Comparison of ENCODE assay signal across 21 cellular contexts in the genomic region with DNA sequence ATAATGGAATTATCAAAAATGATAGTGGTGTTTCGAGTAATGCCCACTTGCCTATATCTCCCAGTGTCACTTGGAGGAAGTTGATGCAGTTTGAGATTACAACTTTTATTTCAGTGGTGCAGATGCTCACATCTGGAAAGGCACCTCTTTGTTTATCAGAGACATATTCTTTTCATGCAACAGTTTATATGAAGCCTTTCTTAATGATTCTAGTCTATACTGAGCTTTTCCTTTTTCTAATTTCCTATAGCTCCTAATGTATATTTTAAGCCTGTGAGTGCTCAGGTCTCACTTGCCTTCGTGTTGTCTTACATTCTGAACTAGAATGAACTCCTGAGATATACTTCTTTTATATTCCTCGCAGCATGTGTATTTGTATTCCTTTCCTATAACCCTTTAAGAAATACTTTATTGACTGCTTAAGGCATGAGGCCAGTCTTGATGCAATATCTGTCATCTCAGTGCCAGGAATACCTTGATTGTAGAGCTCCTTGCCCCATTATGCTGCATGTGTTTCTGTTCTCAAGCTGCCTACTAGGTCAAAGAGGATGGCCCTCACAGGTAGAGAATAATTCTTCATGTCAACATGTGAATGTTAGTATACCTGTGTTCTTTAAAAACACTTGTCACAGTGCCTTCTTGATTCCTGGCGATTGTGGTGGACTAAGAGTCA.
"Had no signal": no experiment of that assay in that cellular context is flagged by ENCODE, and none has a peak within 500 bp of the region (broad histone marks: within the 10 kb centered on the region; RNA-seq: fewer than 3 reads in every experiment).

No MANE protein-coding gene starts in this region.

- H3K4me3 Mint-ChIP-seq: endodermal cell; naive thymus-derived CD8-positive, alpha-beta T cell; stimulated activated naive B cell treated with anti-CD40 and anti-IgM and Interleukin-4, amounts not matched to agents 10 μg/mL and 1 μg/mL and 100 μg/mL, for 72 hours; stimulated activated naive CD8-positive, alpha-beta T cell treated with anti-CD3 and anti-CD28 coated beads, Interleukin-15, amount 100 ng/mL, for 72 hours had no signal

- H3K36me3 ChIP-seq: colonic mucosa, esophagus muscularis mucosa, gastrocnemius medialis, neutrophil, right atrium auricular region, sigmoid colon, thoracic aorta, transverse colon had no signal

- H3K4me1 ChIP-seq: colonic mucosa, esophagus muscularis mucosa, right atrium auricular region, sigmoid colon, transverse colon had no signal

- H3K4me1 Mint-ChIP-seq: stimulated activated naive B cell treated with anti-CD40 and anti-IgM and Interleukin-4, amounts not matched to agents 10 μg/mL and 1 μg/mL and 100 μg/mL, for 72 hours had no signal

- H3K9me3 ChIP-seq: colonic mucosa, esophagus muscularis mucosa, neutrophil had no signal

- H3K27me3 ChIP-seq: colonic mucosa, esophagus muscularis mucosa, gastrocnemius medialis, heart right ventricle, neutrophil, right atrium auricular region, sigmoid colon, transverse colon had no signal

- H3K4me3 ChIP-seq: colonic mucosa, esophagus muscularis mucosa, gastrocnemius medialis, heart right ventricle, mucosa of descending colon, right atrium auricular region, sigmoid colon, skin epidermis, thoracic aorta, transverse colon had no signal

- H3K27ac ChIP-seq: colonic mucosa, esophagus muscularis mucosa, gastrocnemius medialis, heart right ventricle, right atrium auricular region, sigmoid colon, skin epidermis, thoracic aorta, transverse colon had no signal

- DNase-seq: colonic mucosa; effector CD4-positive, alpha-beta T cell; endodermal cell; gastrocnemius medialis; heart right ventricle; hypothalamus; islet precursor cell; mucosa of descending colon; naive thymus-derived CD8-positive, alpha-beta T cell; sigmoid colon; stimulated activated CD4-positive, alpha-beta T cell treated with anti-CD3 and anti-CD28 coated beads, Interleukin-2, amount 100 ng/mL, for 24 hours; stimulated activated CD4-positive, alpha-beta T cell treated with anti-CD3 and anti-CD28 coated beads, Interleukin-4, amount 100 ng/mL, for 4 hours; stimulated activated naive B cell treated with anti-CD40 and anti-IgM and Interleukin-4, amounts not matched to agents 10 μg/mL and 1 μg/mL and 100 μg/mL, for 72 hours; stimulated activated naive CD8-positive, alpha-beta T cell treated with anti-CD3 and anti-CD28 coated beads, Interleukin-15, amount 100 ng/mL, for 72 hours; transverse colon had no signal

- H3K27me3 Mint-ChIP-seq: naive thymus-derived CD8-positive, alpha-beta T cell; stimulated activated naive B cell treated with anti-CD40 and anti-IgM and Interleukin-4, amounts not matched to agents 10 μg/mL and 1 μg/mL and 100 μg/mL, for 72 hours; stimulated activated naive CD8-positive, alpha-beta T cell treated with anti-CD3 and anti-CD28 coated beads, Interleukin-15, amount 100 ng/mL, for 72 hours had no signal

- H3K27ac Mint-ChIP-seq: naive thymus-derived CD8-positive, alpha-beta T cell; stimulated activated naive B cell treated with anti-CD40 and anti-IgM and Interleukin-4, amounts not matched to agents 10 μg/mL and 1 μg/mL and 100 μg/mL, for 72 hours had no signal

- ATAC-seq: gastrocnemius medialis; heart right ventricle; left lobe of liver; mucosa of descending colon; naive thymus-derived CD8-positive, alpha-beta T cell; stimulated activated naive B cell treated with anti-CD40 and anti-IgM and Interleukin-4, amounts not matched to agents 10 μg/mL and 1 μg/mL and 100 μg/mL, for 72 hours; stimulated activated naive CD8-positive, alpha-beta T cell treated with anti-CD3 and anti-CD28 coated beads, Interleukin-15, amount 100 ng/mL, for 72 hours had no signal
